Comparison of ENCODE assay signal across 12 cellular contexts in the genomic region with DNA sequence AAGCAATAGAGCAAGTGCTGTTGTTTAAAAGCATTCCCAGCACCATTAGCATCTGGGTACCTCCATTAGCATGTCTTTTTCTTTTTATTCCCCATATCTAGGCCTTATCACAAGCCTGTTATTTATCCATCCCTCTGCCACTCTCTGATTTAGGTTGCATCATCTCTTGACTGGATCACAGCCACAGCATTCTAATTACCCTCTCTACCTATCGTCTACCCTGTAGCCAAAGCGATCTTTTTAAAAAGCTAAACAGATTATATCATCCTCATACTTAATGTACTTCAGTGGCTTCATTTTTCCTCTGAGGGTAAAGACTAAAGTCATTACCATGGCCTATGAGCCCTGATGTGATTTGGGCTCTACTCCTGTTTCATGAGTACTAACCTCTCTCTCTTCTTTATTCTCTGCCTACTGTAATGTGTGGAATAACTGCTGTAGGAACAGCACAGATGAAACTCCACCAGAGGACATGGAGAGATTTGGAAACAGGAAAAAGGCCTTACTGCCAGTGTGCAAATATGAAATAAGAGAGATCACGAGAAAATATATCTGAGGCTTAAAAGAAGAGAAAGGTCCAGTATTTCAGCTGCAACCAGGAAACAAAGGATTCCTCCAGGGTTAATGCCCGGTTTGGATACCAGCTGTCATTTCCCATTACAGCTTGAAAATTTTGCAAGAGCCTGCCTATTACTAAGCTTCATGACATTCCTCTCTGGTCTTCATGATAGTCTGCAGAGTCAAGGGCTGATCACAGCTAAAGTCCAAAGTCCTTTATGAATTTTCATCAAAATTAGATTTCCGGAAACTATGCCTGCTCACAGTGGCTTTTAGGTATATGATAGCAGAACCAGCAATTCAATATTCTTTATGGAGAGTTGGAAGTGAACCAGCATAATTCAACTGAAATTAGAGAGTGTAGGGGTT.
DNase-seq lines count a peak whose midpoint lies in the region; TF ChIP-seq lines count a peak whose summit lies in the region.
"Had no signal": no experiment of that assay in that cellular context is flagged by ENCODE, and none has a peak within 500 bp of the region (broad histone marks: within the 10 kb centered on the region; RNA-seq: fewer than 3 reads in every experiment).

No MANE protein-coding gene starts in this region.

- TF ChIP-seq CTCF in fibroblast of villous mesenchyme (IDR thresholded peaks at IDR 0.05; ENCODE audit: insufficient read depth, low read depth, low read length), result no peak

- DNase-seq in HT1080 (ENCODE audit: low read depth) (peak; percentile 2), SK-N-DZ (ENCODE audit: low spot score) (peak; percentile 91), fibroblast of villous mesenchyme (ENCODE audit: low read depth) (peak; percentile 52), skeletal muscle cell (ENCODE audit: low read depth) (peak; percentile 58), SIG-M5 treated with dmso at 0.1 percent for 504 hours (lab: John Stamatoyannopoulos, UW; ENCODE audit: unreplicated experiment) (no peak), amygdala (lab: John Stamatoyannopoulos, UW) (no peak), Kasumi-1 (lab: John Stamatoyannopoulos, UW) (no peak)
- DNase-seq: activated CD8-positive, alpha-beta memory T cell treated with anti-CD3 and anti-CD28 coated beads, Interleukin-2, amount 50 U/mL, for 4 hours; DMS79 treated with DMSO at 0.1 percent for 48 hours; head of caudate nucleus; naive thymus-derived CD4-positive, alpha-beta T cell; NCI-H748 treated with DMSO at 0.1 percent for 48 hours had no signal

- H3K4me3 ChIP-seq in fibroblast of villous mesenchyme (ENCODE audit: low read depth, low read length) (no peak overlapping the region), skeletal muscle cell (ENCODE audit: low read depth, low read length) (no peak overlapping the region)

Comparison
In these comparisons a context has a peak if more than half of its experiments do, and no peak if none do; other contexts are left out.
1. DNase-seq: peak in HT1080 (single experiment), SK-N-DZ (single experiment), fibroblast of villous mesenchyme (single experiment) and skeletal muscle cell (single experiment); none in SIG-M5 treated with dmso at 0.1 percent for 504 hours (single experiment), amygdala (0 of 56) and Kasumi-1 (0 of 2).